Comparison of ENCODE assay signal across 12 cellular contexts in genomic region chr2:213187833-213188532, GRCh38. TPM values are rescaled to one million over a fixed set of nuclear protein-coding genes. Genes with fewer than 3 reads are reported as not detected.
DNase-seq lines count a peak whose midpoint lies in the region; ATAC-seq, FAIRE-seq and TF ChIP-seq lines count a peak whose summit lies in the region.
"Had no signal": no experiment of that assay in that cellular context is flagged by ENCODE, and none has a peak within 500 bp of the region (broad histone marks: within the 10 kb centered on the region; RNA-seq: fewer than 3 reads in every experiment).

No MANE protein-coding gene starts in this region.

- intact Hi-C loops in kidney (cut with DNase I), result no loop called here
- intact Hi-C loops in activated naive CD4-positive, alpha-beta T cell treated with anti-CD3 and anti-CD28 coated beads for 36 hours (cut with micrococcal nuclease), result no loop called here

- no peak overlapping the region for H3K4me3 ChIP-seq in kidney (ENCODE audit: low read length in 2 of 2)
- H3K4me3 ChIP-seq: dorsolateral prefrontal cortex had no signal

- FAIRE-seq in kidney (lab: Jason Lieb, UNC), result no peak

- H3K4me1 Mint-ChIP-seq in activated naive CD4-positive, alpha-beta T cell treated with anti-CD3 and anti-CD28 coated beads for 36 hours (ENCODE audit: low read depth), result no peaks in the 10 kb centered on the region

- no peak overlapping the region for H3K27ac Mint-ChIP-seq in activated naive CD4-positive, alpha-beta T cell treated with anti-CD3 and anti-CD28 coated beads for 36 hours

- CTCF ChIA-PET in activated naive CD4-positive, alpha-beta T cell treated with anti-CD3 and anti-CD28 coated beads for 36 hours (lab: Charles Lee), result no interaction called here

- H3K4me1 ChIP-seq in foreskin keratinocyte (peaks cover 8% of the 10 kb centered on the region), kidney (ENCODE audit: control insufficient read depth in 1 of 2, insufficient read depth in 1 of 2, low read depth in 1 of 2, low read length in 2 of 2) (no peaks in the 10 kb centered on the region)

- no peaks in the 10 kb centered on the region for H3K9me3 ChIP-seq in kidney (ENCODE audit: control insufficient read depth in 1 of 2, low read length in 2 of 2)

- TF ChIP-seq CTCF in foreskin keratinocyte (conservative IDR thresholded peaks at IDR 0.05) (no peak), kidney (IDR thresholded peaks at IDR 0.05; ENCODE audit: borderline replicate concordance, extremely low read depth, insufficient read depth) (no peak)

- no peak overlapping the region for H3K9ac ChIP-seq in kidney (ENCODE audit: low read length in 2 of 2)

- no peak overlapping the region for H3K4me3 Mint-ChIP-seq in activated naive CD4-positive, alpha-beta T cell treated with anti-CD3 and anti-CD28 coated beads for 36 hours

- H3K36me3 ChIP-seq in kidney (ENCODE audit: control insufficient read depth in 1 of 2, insufficient read depth in 2 of 2, low read length in 2 of 2), result no peaks in the 10 kb centered on the region

- peaks cover 2% of the 10 kb centered on the region for H3K27me3 Mint-ChIP-seq in activated naive CD4-positive, alpha-beta T cell treated with anti-CD3 and anti-CD28 coated beads for 36 hours (ENCODE audit: low read depth)

- no peak overlapping the region for H3K27ac ChIP-seq in foreskin keratinocyte
- no peak overlapping the region for H3K27ac ChIP-seq in kidney (ENCODE audit: low read depth in 2 of 2, low read length in 2 of 2)
- H3K27ac ChIP-seq: dorsolateral prefrontal cortex had no signal

- H3K9me3 Mint-ChIP-seq in activated naive CD4-positive, alpha-beta T cell treated with anti-CD3 and anti-CD28 coated beads for 36 hours, result no peaks in the 10 kb centered on the region

- no peaks in the 10 kb centered on the region for H3K27me3 ChIP-seq in foreskin keratinocyte
- H3K27me3 ChIP-seq: dorsolateral prefrontal cortex had no signal

- H3K36me3 Mint-ChIP-seq in activated naive CD4-positive, alpha-beta T cell treated with anti-CD3 and anti-CD28 coated beads for 36 hours (ENCODE audit: low read depth), result no peaks in the 10 kb centered on the region

- ATAC-seq in SK-N-SH treated with all-trans-retinoic acid at 6 μM for 48 hours, result peak; percentile 96
- peak; percentile 52 for ATAC-seq in foreskin keratinocyte
- ATAC-seq in GM18861 (IDR thresholded peaks at IDR 0.05; ENCODE audit: unreplicated experiment), result no peak
- ATAC-seq: Right ventricle myocardium inferior had no signal

- DNase-seq in H4 (ENCODE audit: low spot score), result peak; percentile 54
- DNase-seq in foreskin keratinocyte, result peak; percentile 28 to 64
- DNase-seq in renal cortical epithelial cell (ENCODE audit: low read depth), result peak; percentile 90
- DNase-seq in kidney, result no peak
- no peak for DNase-seq in activated CD8-positive, alpha-beta memory T cell treated with anti-CD3 and anti-CD28 coated beads for 24 hours
- DNase-seq in activated naive CD4-positive, alpha-beta T cell treated with anti-CD3 and anti-CD28 coated beads for 36 hours, result no peak
- DNase-seq: dorsolateral prefrontal cortex, GF-D8, NCI-H1930 had no signal

TF ChIP-seq in SK-N-SH treated with all-trans-retinoic acid at 6 μM for 48 hours, 23 proteins besides CTCF, POLR2A, EP300 and RAD21:
- TF ChIP-seq ESRRG (CRISPR knock-in tag; IDR thresholded peaks at IDR 0.05) (0 out of 2 replicates have a peak, but pooled peaks have one; percentile 27), POU6F1 (CRISPR knock-in tag; IDR thresholded peaks at IDR 0.05; ENCODE audit: borderline replicate concordance, low read depth) (no peak), ISL1 (CRISPR knock-in tag; IDR thresholded peaks at IDR 0.05) (peak; percentile 86), PATZ1 (CRISPR knock-in tag; IDR thresholded peaks at IDR 0.05; ENCODE audit: borderline replicate concordance) (0 out of 2 replicates have a peak, but pooled peaks have one; percentile 12), ARNTL (CRISPR knock-in tag; IDR thresholded peaks at IDR 0.05; ENCODE audit: borderline replicate concordance, low read depth) (no peak)
TF ChIP-seq in SK-N-SH treated with all-trans-retinoic acid at 6 μM for 48 hours: peak in this region for 3.

RNA-seq across cellular contexts. Expression of gene IKZF2, which starts 36.6 kb away (rescaled TPM):
- 0.68 and 1.7 TPM in 2 replicates for total RNA-seq in H4 (2014; rRNA removed; shearing (Covaris generic))
- 8.1 and 11.4 TPM in 2 replicates for total RNA-seq in foreskin keratinocyte
- 0.61 and 0.68 TPM in 2 replicates for polyA plus RNA-seq in foreskin keratinocyte
- 7.1 and 17.7 TPM in 2 replicates for total RNA-seq in renal cortical epithelial cell
- 12.4 TPM for total RNA-seq in kidney
- 0.75 TPM for polyA plus RNA-seq in kidney (ENCODE audit: insufficient read depth, low read depth, low replicate concordance)
- total RNA-seq in activated naive CD4-positive, alpha-beta T cell treated with anti-CD3 and anti-CD28 coated beads for 36 hours, result 1 to 10 TPM; 1.6 to 1.7 TPM

Comparison
In these comparisons a context has a peak if more than half of its experiments do, and no peak if none do; other contexts are left out.
1. DNase-seq: peak in H4 (single experiment), foreskin keratinocyte (2 of 2) and renal cortical epithelial cell (single experiment); none in kidney (single experiment), activated CD8-positive, alpha-beta memory T cell treated with anti-CD3 and anti-CD28 coated beads for 24 hours (single experiment) and activated naive CD4-positive, alpha-beta T cell treated with anti-CD3 and anti-CD28 coated beads for 36 hours (single experiment).